8 cellular contexts compared by ENCODE assay signal in the genomic region with DNA sequence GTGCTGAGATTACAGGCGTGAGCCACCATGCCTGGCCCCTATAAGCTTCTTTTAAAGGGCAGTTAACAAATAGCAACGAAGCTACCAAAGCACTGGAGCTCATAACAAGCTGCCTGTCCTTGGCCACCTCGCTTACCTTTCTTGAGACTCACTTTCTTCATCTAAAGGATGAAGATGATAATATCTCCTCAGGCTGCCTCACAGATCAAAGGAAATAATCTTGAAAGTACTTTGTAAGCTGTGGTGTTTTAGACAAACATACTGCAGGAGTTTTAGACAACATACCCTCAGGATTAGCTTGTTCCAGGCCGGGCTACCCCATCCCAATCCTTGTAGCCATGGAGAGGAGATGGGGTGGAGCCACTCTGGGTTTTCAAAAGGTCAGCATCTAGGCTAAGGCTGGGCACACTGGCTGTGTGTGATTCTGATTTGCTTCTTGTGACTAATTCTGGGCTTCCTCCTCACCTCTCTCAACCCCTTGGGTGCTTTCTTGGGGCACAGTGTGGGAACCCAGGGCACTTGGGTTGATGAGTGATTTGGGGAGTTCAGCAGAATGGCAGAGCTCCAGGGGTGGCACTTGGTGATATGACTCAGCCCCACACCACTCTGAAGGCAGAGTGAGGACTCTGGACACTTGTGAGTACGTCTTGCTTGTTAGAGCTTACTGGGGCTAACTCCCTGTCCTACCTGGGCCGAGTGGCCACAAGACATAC. TPM values are rescaled to one million over a fixed set of nuclear protein-coding genes. Genes with fewer than 3 reads are reported as not detected.
DNase-seq lines count a peak whose midpoint lies in the region; ATAC-seq and TF ChIP-seq lines count a peak whose summit lies in the region.

No MANE protein-coding gene starts in this region.

- WGBS in neuronal stem cell (ENCODE audit: extremely low coverage in 2 of 2, insufficient read length in 2 of 2, insufficient replicate concordance in 1 of 2), 2 donors: no CpG with 5 or more reads among the region's 6 CpGs

- no peak overlapping the region for H3K9ac ChIP-seq in neuronal stem cell (ENCODE audit: low read depth, low read length, poor library complexity)

- H3K4me1 Mint-ChIP-seq in T-helper 2 cell treated with Interferon-gamma antibody and Interleukin-4, amounts not matched to agents 5 μg/mL and 100 μg/mL, for 36 hours (ENCODE audit: low read depth): peaks cover 12% of the 10 kb centered on the region

- no peaks in the 10 kb centered on the region for H3K79me1 ChIP-seq in neuronal stem cell (ENCODE audit: low read depth, low read length)

- H3K27me3 ChIP-seq in neuronal stem cell (ENCODE audit: control insufficient read depth in 3 of 3, insufficient read depth in 3 of 3, low read depth in 1 of 3, low read length in 3 of 3): no peaks in the 10 kb centered on the region

- DNase-seq in T-helper 2 cell treated with Interferon-gamma antibody and Interleukin-4, amounts not matched to agents 5 μg/mL and 100 μg/mL, for 36 hours (ENCODE audit: low spot score): peak; percentile 48
- DNase-seq in neuronal stem cell (ENCODE audit: low spot score): no peak
- no peak for DNase-seq in anterior cingulate cortex (lab: John Stamatoyannopoulos, UW)
- DNase-seq in erythroblast (lab: John Stamatoyannopoulos, UW): no peak
- DNase-seq in iPS-NIHi7 (ENCODE audit: extremely low spot score): no peak
- DNase-seq in NCI-H526 treated with DMSO at 0.1 percent for 48 hours (lab: John Stamatoyannopoulos, UW): no peak

- no peaks in the 10 kb centered on the region for H3K36me3 Mint-ChIP-seq in T-helper 2 cell treated with Interferon-gamma antibody and Interleukin-4, amounts not matched to agents 5 μg/mL and 100 μg/mL, for 36 hours (ENCODE audit: low read depth)

- no peak overlapping the region for H3K4ac ChIP-seq in neuronal stem cell (ENCODE audit: low read length)

- peaks cover 5 to 9% of the 10 kb centered on the region in 2 donors for H3K4me1 ChIP-seq in neuronal stem cell (ENCODE audit: control insufficient read depth in 2 of 2, insufficient read depth in 1 of 2, low read depth in 1 of 2, low read length in 2 of 2)

- no peak overlapping the region for H2AFZ ChIP-seq in neuronal stem cell (ENCODE audit: low read length)

- no peak overlapping the region for H2BK120ac ChIP-seq in neuronal stem cell (ENCODE audit: low read depth, low read length)

- peak overlapping the region; percentile 11 for H3K18ac ChIP-seq in neuronal stem cell (ENCODE audit: low read length)

- H3K14ac ChIP-seq in neuronal stem cell (ENCODE audit: low read length): no peak overlapping the region

- H3K27me3 Mint-ChIP-seq in T-helper 2 cell treated with Interferon-gamma antibody and Interleukin-4, amounts not matched to agents 5 μg/mL and 100 μg/mL, for 36 hours (ENCODE audit: low read depth): peaks cover 73% of the 10 kb centered on the region

- H3K27ac Mint-ChIP-seq in T-helper 2 cell treated with Interferon-gamma antibody and Interleukin-4, amounts not matched to agents 5 μg/mL and 100 μg/mL, for 36 hours: no peak overlapping the region

- no peak overlapping the region for H3K4me2 ChIP-seq in neuronal stem cell (ENCODE audit: insufficient read depth, low read length, poor library complexity, severe bottlenecking)

- H3K27ac ChIP-seq in neuronal stem cell (replicated peaks; ENCODE audit: low read length): no peak overlapping the region

- ATAC-seq in GM18517 (IDR thresholded peaks at IDR 0.05; ENCODE audit: unreplicated experiment) (peak; percentile 85), HG02642 (IDR thresholded peaks at IDR 0.05; ENCODE audit: poor library complexity, unreplicated experiment) (peak; percentile 66)

- no peaks in the 10 kb centered on the region for H3K9me3 ChIP-seq in neuronal stem cell (replicated peaks in 1 of 2; ENCODE audit: control insufficient read depth in 2 of 2, insufficient read depth in 1 of 2, low read depth in 1 of 2, low read length in 2 of 2)

- no peak overlapping the region for H3K4me3 Mint-ChIP-seq in T-helper 2 cell treated with Interferon-gamma antibody and Interleukin-4, amounts not matched to agents 5 μg/mL and 100 μg/mL, for 36 hours

- no peak overlapping the region for H2BK5ac ChIP-seq in neuronal stem cell (ENCODE audit: low read length)

- no peaks in the 10 kb centered on the region for H3K9me3 Mint-ChIP-seq in T-helper 2 cell treated with Interferon-gamma antibody and Interleukin-4, amounts not matched to agents 5 μg/mL and 100 μg/mL, for 36 hours

- H3K23ac ChIP-seq in neuronal stem cell (ENCODE audit: low read depth, low read length, poor library complexity): no peak overlapping the region

- no peak overlapping the region for H4K8ac ChIP-seq in neuronal stem cell (ENCODE audit: low read depth, low read length)

- H2AK5ac ChIP-seq in neuronal stem cell (ENCODE audit: low read depth, low read length): no peak overlapping the region

- no peak overlapping the region for H2BK15ac ChIP-seq in neuronal stem cell (ENCODE audit: low read length)

- H4K91ac ChIP-seq in neuronal stem cell (ENCODE audit: low read depth, low read length, poor library complexity): no peak overlapping the region

- no peak overlapping the region for H2BK12ac ChIP-seq in neuronal stem cell (ENCODE audit: low read length)

- TF ChIP-seq POLR2A in erythroblast (IDR thresholded peaks at IDR 0.05; ENCODE audit: low read length): no peak

- no peaks in the 10 kb centered on the region for H3K36me3 ChIP-seq in neuronal stem cell (replicated peaks in 1 of 2; ENCODE audit: control insufficient read depth in 2 of 2, insufficient read depth in 2 of 2, low read length in 2 of 2)

- H3K4me3 ChIP-seq in neuronal stem cell (ENCODE audit: low read length in 2 of 2): no peak overlapping the region

RNA-seq across cellular contexts. Expression of gene GPR25, which starts 5.2 kb away (rescaled TPM):
- not detected for polyA plus RNA-seq in neuronal stem cell (2013, experiment 1 of 2)
- polyA plus RNA-seq in neuronal stem cell (2013, experiment 2 of 2): not detected

RNA-seq across cellular contexts. Expression of gene INAVA, which starts 16.7 kb away (rescaled TPM):
- polyA plus RNA-seq in neuronal stem cell (2013, experiment 1 of 2): 30.9 TPM
- polyA plus RNA-seq in neuronal stem cell (2013, experiment 2 of 2): 29.8 TPM
